In the genomic region with DNA sequence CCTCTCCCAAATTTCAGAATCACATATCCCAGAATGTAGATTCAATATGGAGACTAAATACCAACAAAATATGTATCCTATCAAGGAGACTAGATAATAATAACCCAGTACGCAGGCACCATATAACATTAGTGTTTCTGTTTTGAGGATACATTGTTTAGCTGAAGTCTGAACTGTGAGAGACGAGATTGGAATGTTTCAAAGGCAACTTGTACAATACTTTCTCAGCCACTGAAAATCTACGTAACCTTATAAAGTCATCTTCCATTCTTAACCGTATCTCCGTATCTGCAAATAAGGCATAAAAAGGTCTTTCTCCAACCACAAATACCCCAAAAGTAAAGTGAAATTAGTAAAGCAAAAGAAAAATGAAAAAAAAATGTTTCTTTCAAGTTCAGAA, we compare ENCODE assay signal across 22 cellular contexts. TPM values are rescaled to one million over a fixed set of nuclear protein-coding genes. Genes with fewer than 3 reads are reported as not detected.
DNase-seq lines count a peak whose midpoint lies in the region; ATAC-seq and TF ChIP-seq lines count a peak whose summit lies in the region.
"Had no signal": no experiment of that assay in that cellular context is flagged by ENCODE, and none has a peak within 500 bp of the region (broad histone marks: within the 10 kb centered on the region; RNA-seq: fewer than 3 reads in every experiment).

No MANE protein-coding gene starts in this region.

- H3K4me3 ChIP-seq in left ventricle myocardium inferior = peak overlapping the region; percentile 1
- peak overlapping the region; percentile 25; the same call in 1 of the 2 replicates for H3K4me3 ChIP-seq in WI38 (ENCODE audit: low read depth, low read length)
- no peak overlapping the region for H3K4me3 ChIP-seq in suprapubic skin
- no peak overlapping the region for H3K4me3 ChIP-seq in lower lobe of right lung
- H3K4me3 ChIP-seq: BLaER1 treated with 17β-estradiol and CSF1 and Interleukin-3, amounts not matched to agents 10 nM and 100 nM; SJCRH30 had no signal

- no peaks in the 10 kb centered on the region for H3K27me3 ChIP-seq in left ventricle myocardium inferior (ENCODE audit: low read depth)
- H3K27me3 ChIP-seq in suprapubic skin = peaks cover 6% of the 10 kb centered on the region
- no peaks in the 10 kb centered on the region for H3K27me3 ChIP-seq in lower lobe of right lung (ENCODE audit: low read depth)
- H3K27me3 ChIP-seq: BLaER1 treated with 17β-estradiol and CSF1 and Interleukin-3, amounts not matched to agents 10 nM and 100 nM; SJCRH30 had no signal

- no peaks in the 10 kb centered on the region for H3K36me3 ChIP-seq in left ventricle myocardium inferior
- H3K36me3 ChIP-seq in suprapubic skin = no peaks in the 10 kb centered on the region
- no peaks in the 10 kb centered on the region for H3K36me3 ChIP-seq in lower lobe of right lung
- H3K36me3 ChIP-seq: BLaER1 treated with 17β-estradiol and CSF1 and Interleukin-3, amounts not matched to agents 10 nM and 100 nM; SJCRH30 had no signal

- no peak for DNase-seq in left ventricle myocardium inferior
- DNase-seq in cardiac septum (ENCODE audit: low spot score) = no peak
- peak; percentile 42 for DNase-seq in fibroblast of gingiva (ENCODE audit: low read depth)
- no peak for DNase-seq in suprapubic skin (ENCODE audit: low spot score in 2 of 2)
- DNase-seq in lower lobe of right lung = no peak
- DNase-seq in glomerular visceral epithelial cell (ENCODE audit: extremely low spot score) = no peak
- DNase-seq: Calu3; CD8-positive, alpha-beta T cell; EL; NCI-H1417 treated with DMSO at 0.1 percent for 48 hours; NCI-H187 treated with DMSO at 0.1 percent for 48 hours; NCI-H226; NCI-H524 treated with DMSO at 0.1 percent for 48 hours; PC-3; SJCRH30 had no signal

- no peak for TF ChIP-seq POLR2A in suprapubic skin (IDR thresholded peaks at IDR 0.05)

- H3K27ac ChIP-seq in left ventricle myocardium inferior (replicated peaks) (peak overlapping the region; percentile 30), suprapubic skin (peak overlapping the region; percentile 31), lower lobe of right lung (no peak overlapping the region)
- H3K27ac ChIP-seq: BLaER1 treated with 17β-estradiol and CSF1 and Interleukin-3, amounts not matched to agents 10 nM and 100 nM; KMS-11; RWPE1; SJCRH30 had no signal

- H3K4me1 ChIP-seq in left ventricle myocardium inferior (peaks cover 30% of the 10 kb centered on the region), suprapubic skin (peaks cover 4% of the 10 kb centered on the region), lower lobe of right lung (no peaks in the 10 kb centered on the region)
- H3K4me1 ChIP-seq: SJCRH30 had no signal

- intact Hi-C loops in left ventricle myocardium inferior (cut with micrococcal nuclease) (no loop called here), cardiac septum (cut with DNase I) (no loop called here), lower lobe of right lung (cut with DNase I) (no loop called here)

- H3K9me3 ChIP-seq in left ventricle myocardium inferior (replicated peaks) (no peaks in the 10 kb centered on the region), suprapubic skin (no peaks in the 10 kb centered on the region), lower lobe of right lung (no peaks in the 10 kb centered on the region)
- H3K9me3 ChIP-seq: BLaER1 treated with 17β-estradiol and CSF1 and Interleukin-3, amounts not matched to agents 10 nM and 100 nM; SJCRH30 had no signal

- TF ChIP-seq CTCF in left ventricle myocardium inferior (IDR thresholded peaks at IDR 0.05; ENCODE audit: borderline replicate concordance) (no peak), WI38 (IDR thresholded peaks at IDR 0.05; ENCODE audit: low read depth, low read length) (no peak), suprapubic skin (IDR thresholded peaks at IDR 0.05) (no peak), lower lobe of right lung (IDR thresholded peaks at IDR 0.05) (no peak)

- ATAC-seq in lower lobe of right lung = no peak
- no peak for ATAC-seq in HG03025 (IDR thresholded peaks at IDR 0.05; ENCODE audit: low FRiP score, unreplicated experiment)
- ATAC-seq: CD8-positive, alpha-beta T cell; PC-3 had no signal

- WGBS in suprapubic skin = 69% methylated on average over 5 of the region's 5 CpGs

- TF ChIP-seq EP300 in suprapubic skin (IDR thresholded peaks at IDR 0.05) = no peak

RNA-seq across cellular contexts. Expression of gene CORIN, which starts 23.0 kb away (rescaled TPM):
- total RNA-seq in left ventricle myocardium inferior (92.0 TPM), cardiac septum (3.4 TPM), suprapubic skin (1 to 10 TPM; 1.2 to 6.1 (median 2.5) TPM), lower lobe of right lung (3.9 TPM)
- total RNA-seq: A172; CD8-positive, alpha-beta T cell; HT-29; PC-3 had no signal

Comparison
In these comparisons a context has a peak if more than half of its experiments do, and no peak if none do; other contexts are left out.
1. RNA of gene CORIN, which starts 23.0 kb away (total RNA-seq): 92.0 TPM in left ventricle myocardium inferior (single experiment); 3.9 TPM in lower lobe of right lung (single experiment), 3.4 TPM in cardiac septum (single experiment) and 1.2 to 6.1 TPM in suprapubic skin; every median in the first group is over 10 times any median in the second.
2. H3K4me3 ChIP-seq: peak in left ventricle myocardium inferior (single experiment) and WI38 (single experiment); none in suprapubic skin (single experiment) and lower lobe of right lung (single experiment).